24 cellular contexts compared by ENCODE assay signal in the genomic region with DNA sequence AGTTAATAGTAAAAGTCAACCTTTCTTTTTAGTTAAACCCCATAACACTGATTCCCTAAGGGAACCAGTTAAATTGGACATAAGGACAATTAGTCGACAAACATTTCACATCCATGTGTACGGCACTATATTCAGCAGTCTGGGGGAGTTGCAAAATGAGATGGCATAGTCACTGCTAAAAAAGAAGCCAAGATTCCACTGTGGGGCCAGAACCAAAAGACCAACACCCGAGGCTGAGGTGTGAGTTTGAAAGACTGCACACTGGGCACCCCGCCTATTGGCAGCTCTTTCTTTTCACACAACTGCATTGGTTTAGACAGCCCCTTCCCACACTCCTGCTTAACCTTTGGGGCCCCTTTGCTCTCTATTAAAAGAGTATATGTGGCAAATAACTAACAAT. TPM values are rescaled to one million over a fixed set of nuclear protein-coding genes. Genes with fewer than 3 reads are reported as not detected.
A peak's percentile ranks its signal among the peaks of the same experiment; 100 is the strongest.
DNase-seq lines count a peak whose midpoint lies in the region; ATAC-seq and TF ChIP-seq lines count a peak whose summit lies in the region.
"Had no signal": no experiment of that assay in that cellular context is flagged by ENCODE, and none has a peak within 500 bp of the region (broad histone marks: within the 10 kb centered on the region; RNA-seq: fewer than 3 reads in every experiment).

No MANE protein-coding gene starts in this region.

- H3K4me3 Mint-ChIP-seq in natural killer cell treated with Interleukin-12 subunit alpha and Interleukin-12 subunit beta and Interleukin-15 and Interleukin-18, amount 100 ng/mL, for 72 hours = no peak overlapping the region

- H3K36me3 ChIP-seq in heart right ventricle (peaks cover 0 to 67% (median 25%) of the 10 kb centered on the region in 9 donors), ectodermal cell (ENCODE audit: control insufficient read depth, insufficient read depth, low read length) (no peaks in the 10 kb centered on the region)

- no peak overlapping the region for H3K4me3 ChIP-seq in heart right ventricle
- H3K4me3 ChIP-seq in ectodermal cell (ENCODE audit: insufficient read depth, low read depth, low read length) = no peak overlapping the region
- H3K4me3 ChIP-seq: K562, SJCRH30 had no signal

- H3K9me3 ChIP-seq in heart right ventricle (no peaks in the 10 kb centered on the region), ectodermal cell (ENCODE audit: control insufficient read depth, low read length) (no peaks in the 10 kb centered on the region)
- H3K9me3 ChIP-seq: SJCRH30 had no signal

- ATAC-seq in left cardiac atrium (peak; percentile 21 to 67), heart right ventricle (no peak)
- ATAC-seq in natural killer cell treated with Interleukin-12 subunit alpha and Interleukin-12 subunit beta and Interleukin-15 and Interleukin-18, amount 100 ng/mL, for 72 hours = peak in 1 of 2 donors; percentile 57
- ATAC-seq: K562, PC-3, Right ventricle myocardium inferior had no signal

- DNase-seq in left cardiac atrium (no peak), heart right ventricle (no peak), superior temporal gyrus (ENCODE audit: extremely low spot score) (peak; percentile 43), NCI-H1436 treated with DMSO at 0.1 percent for 48 hours (lab: John Stamatoyannopoulos, UW) (no peak), NCI-H69 (lab: John Stamatoyannopoulos, UW) (no peak)
- no peak for DNase-seq in natural killer cell treated with Interleukin-12 subunit alpha and Interleukin-12 subunit beta and Interleukin-15 and Interleukin-18, amount 100 ng/mL, for 72 hours (ENCODE audit: low spot score)
- no peak for DNase-seq in activated effector memory CD4-positive, alpha-beta T cell treated with Interleukin-2 at 50 U/mL for 16 hours
- DNase-seq: 8988T; Calu3; DMS79 treated with DMSO at 0.1 percent for 48 hours; GF-D8; MV-4-11; NCI-H1105; NCI-H146; NCI-H1930; NCI-H2107; NCI-H524; NCI-H82; NK-92 treated with Interleukin-12 subunit alpha and Interleukin-12 subunit beta, amount 100 ng/mL, for 24 hours; PC-3; SJCRH30 had no signal

- 83 to 84% methylated on average over 4 of the region's 4 CpGs for WGBS in heart right ventricle, 2 donors
- WGBS in ectodermal cell, 2 experiments = 87 to 90% methylated on average over 4 of the region's 4 CpGs

- H3K4me1 ChIP-seq in heart right ventricle (peaks cover 10 to 32% (median 20%) of the 10 kb centered on the region in 9 donors), ectodermal cell (ENCODE audit: control insufficient read depth, insufficient read depth, low read length) (no peaks in the 10 kb centered on the region)

- no peak overlapping the region for H3K27ac ChIP-seq in heart right ventricle
- H3K27ac ChIP-seq in ectodermal cell (ENCODE audit: insufficient read depth, low read depth, low read length, poor library complexity, severe bottlenecking) = peak overlapping the region; percentile 44
- H3K27ac ChIP-seq: SJCRH30 had no signal

- H3K27me3 ChIP-seq in heart right ventricle (no peaks in the 10 kb centered on the region), ectodermal cell (ENCODE audit: control insufficient read depth, insufficient read depth, low read length, poor library complexity, severe bottlenecking) (no peaks in the 10 kb centered on the region)
- H3K27me3 ChIP-seq: SJCRH30 had no signal

- H3K4me1 Mint-ChIP-seq in natural killer cell treated with Interleukin-12 subunit alpha and Interleukin-12 subunit beta and Interleukin-15 and Interleukin-18, amount 100 ng/mL, for 72 hours (ENCODE audit: low read depth in 2 of 2) = peaks cover 65 to 72% of the 10 kb centered on the region in 2 donors

- H3K27ac Mint-ChIP-seq in natural killer cell treated with Interleukin-12 subunit alpha and Interleukin-12 subunit beta and Interleukin-15 and Interleukin-18, amount 100 ng/mL, for 72 hours = peak overlapping the region; percentile 40 to 78

- TF ChIP-seq CTCF in heart right ventricle (IDR thresholded peaks at IDR 0.05) = no peak

- H3K9me3 Mint-ChIP-seq in natural killer cell treated with Interleukin-12 subunit alpha and Interleukin-12 subunit beta and Interleukin-15 and Interleukin-18, amount 100 ng/mL, for 72 hours = no peaks in the 10 kb centered on the region

- no peaks in the 10 kb centered on the region for H3K27me3 Mint-ChIP-seq in natural killer cell treated with Interleukin-12 subunit alpha and Interleukin-12 subunit beta and Interleukin-15 and Interleukin-18, amount 100 ng/mL, for 72 hours

- intact Hi-C loops in left cardiac atrium (cut with DNase I) = no loop called here
- intact Hi-C loops in heart right ventricle (cut with DNase I) = no loop called here

- peaks cover 24% of the 10 kb centered on the region for H3K36me3 Mint-ChIP-seq in natural killer cell treated with Interleukin-12 subunit alpha and Interleukin-12 subunit beta and Interleukin-15 and Interleukin-18, amount 100 ng/mL, for 72 hours

RNA-seq across cellular contexts. Expression of a gene that starts 16.7 kb away (rescaled TPM):
- total RNA-seq in left cardiac atrium (100 to 1,000 TPM in 1 of 2 donors, 10 to 100 TPM in 1; 77.7 to 116 TPM), heart right ventricle (100 to 1,000 TPM in 8 of 10 donors, 10 to 100 TPM in 2; 89.6 to 129 (median 107) TPM)
- 10 to 100 TPM; 35.0 to 59.9 TPM for polyA plus RNA-seq in heart right ventricle
- 40.5 TPM for polyA plus RNA-seq in ectodermal cell (2013, experiment 1 of 4)
- polyA plus RNA-seq in ectodermal cell (2013, experiment 2 of 4) = 41.0 TPM
- polyA plus RNA-seq in ectodermal cell (2013, experiment 3 of 4) = 35.6 TPM
- 34.7 TPM for polyA plus RNA-seq in ectodermal cell (2013, experiment 4 of 4)
- 10 to 100 TPM; 80.6 to 96.7 TPM for total RNA-seq in natural killer cell treated with Interleukin-12 subunit alpha and Interleukin-12 subunit beta and Interleukin-15 and Interleukin-18, amount 100 ng/mL, for 72 hours

RNA-seq across cellular contexts. Expression of a gene that starts 17.2 kb away (rescaled TPM):
- total RNA-seq in left cardiac atrium (10 to 100 TPM; 31.4 to 38.6 TPM), heart right ventricle (10 to 100 TPM; 28.0 to 41.0 (median 31.9) TPM)
- 10 to 100 TPM; 10.9 to 11.4 TPM for polyA plus RNA-seq in heart right ventricle
- 69.1 TPM for polyA plus RNA-seq in ectodermal cell (2013, experiment 1 of 4)
- 75.3 TPM for polyA plus RNA-seq in ectodermal cell (2013, experiment 2 of 4)
- 50.9 TPM for polyA plus RNA-seq in ectodermal cell (2013, experiment 3 of 4)
- polyA plus RNA-seq in ectodermal cell (2013, experiment 4 of 4) = 53.9 TPM
- 100 to 1,000 TPM in 1 of 2 donors, 10 to 100 TPM in 1; 78.6 to 105 TPM for total RNA-seq in natural killer cell treated with Interleukin-12 subunit alpha and Interleukin-12 subunit beta and Interleukin-15 and Interleukin-18, amount 100 ng/mL, for 72 hours

Comparison
In these comparisons a context has a peak if more than half of its experiments do, and no peak if none do; other contexts are left out.
1. ATAC-seq: peak in left cardiac atrium (2 of 2); none in heart right ventricle (0 of 8).